ENCODE assay signal across 1 cellular context in genomic region chr1:182189535-182190066, GRCh38.
TF ChIP-seq lines count a peak whose summit lies in the region.

No MANE protein-coding gene starts in this region.

TF ChIP-seq in GM12878, 131 proteins besides CTCF, POLR2A, EP300 and RAD21 (continued from another document):
- TF ChIP-seq, protein P1, sequence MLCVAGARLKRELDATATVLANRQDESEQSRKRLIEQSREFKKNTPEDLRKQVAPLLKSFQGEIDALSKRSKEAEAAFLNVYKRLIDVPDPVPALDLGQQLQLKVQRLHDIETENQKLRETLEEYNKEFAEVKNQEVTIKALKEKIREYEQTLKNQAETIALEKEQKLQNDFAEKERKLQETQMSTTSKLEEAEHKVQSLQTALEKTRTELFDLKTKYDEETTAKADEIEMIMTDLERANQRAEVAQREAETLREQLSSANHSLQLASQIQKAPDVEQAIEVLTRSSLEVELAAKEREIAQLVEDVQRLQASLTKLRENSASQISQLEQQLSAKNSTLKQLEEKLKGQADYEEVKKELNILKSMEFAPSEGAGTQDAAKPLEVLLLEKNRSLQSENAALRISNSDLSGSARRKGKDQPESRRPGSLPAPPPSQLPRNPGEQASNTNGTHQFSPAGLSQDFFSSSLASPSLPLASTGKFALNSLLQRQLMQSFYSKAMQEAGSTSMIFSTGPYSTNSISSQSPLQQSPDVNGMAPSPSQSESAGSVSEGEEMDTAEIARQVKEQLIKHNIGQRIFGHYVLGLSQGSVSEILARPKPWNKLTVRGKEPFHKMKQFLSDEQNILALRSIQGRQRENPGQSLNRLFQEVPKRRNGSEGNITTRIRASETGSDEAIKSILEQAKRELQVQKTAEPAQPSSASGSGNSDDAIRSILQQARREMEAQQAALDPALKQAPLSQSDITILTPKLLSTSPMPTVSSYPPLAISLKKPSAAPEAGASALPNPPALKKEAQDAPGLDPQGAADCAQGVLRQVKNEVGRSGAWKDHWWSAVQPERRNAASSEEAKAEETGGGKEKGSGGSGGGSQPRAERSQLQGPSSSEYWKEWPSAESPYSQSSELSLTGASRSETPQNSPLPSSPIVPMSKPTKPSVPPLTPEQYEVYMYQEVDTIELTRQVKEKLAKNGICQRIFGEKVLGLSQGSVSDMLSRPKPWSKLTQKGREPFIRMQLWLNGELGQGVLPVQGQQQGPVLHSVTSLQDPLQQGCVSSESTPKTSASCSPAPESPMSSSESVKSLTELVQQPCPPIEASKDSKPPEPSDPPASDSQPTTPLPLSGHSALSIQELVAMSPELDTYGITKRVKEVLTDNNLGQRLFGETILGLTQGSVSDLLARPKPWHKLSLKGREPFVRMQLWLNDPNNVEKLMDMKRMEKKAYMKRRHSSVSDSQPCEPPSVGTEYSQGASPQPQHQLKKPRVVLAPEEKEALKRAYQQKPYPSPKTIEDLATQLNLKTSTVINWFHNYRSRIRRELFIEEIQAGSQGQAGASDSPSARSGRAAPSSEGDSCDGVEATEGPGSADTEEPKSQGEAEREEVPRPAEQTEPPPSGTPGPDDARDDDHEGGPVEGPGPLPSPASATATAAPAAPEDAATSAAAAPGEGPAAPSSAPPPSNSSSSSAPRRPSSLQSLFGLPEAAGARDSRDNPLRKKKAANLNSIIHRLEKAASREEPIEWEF (IDR thresholded peaks at IDR 0.05; ENCODE audit: insufficient replicate concordance, low read depth, low read length) = no peak
- TF ChIP-seq, protein P2, sequence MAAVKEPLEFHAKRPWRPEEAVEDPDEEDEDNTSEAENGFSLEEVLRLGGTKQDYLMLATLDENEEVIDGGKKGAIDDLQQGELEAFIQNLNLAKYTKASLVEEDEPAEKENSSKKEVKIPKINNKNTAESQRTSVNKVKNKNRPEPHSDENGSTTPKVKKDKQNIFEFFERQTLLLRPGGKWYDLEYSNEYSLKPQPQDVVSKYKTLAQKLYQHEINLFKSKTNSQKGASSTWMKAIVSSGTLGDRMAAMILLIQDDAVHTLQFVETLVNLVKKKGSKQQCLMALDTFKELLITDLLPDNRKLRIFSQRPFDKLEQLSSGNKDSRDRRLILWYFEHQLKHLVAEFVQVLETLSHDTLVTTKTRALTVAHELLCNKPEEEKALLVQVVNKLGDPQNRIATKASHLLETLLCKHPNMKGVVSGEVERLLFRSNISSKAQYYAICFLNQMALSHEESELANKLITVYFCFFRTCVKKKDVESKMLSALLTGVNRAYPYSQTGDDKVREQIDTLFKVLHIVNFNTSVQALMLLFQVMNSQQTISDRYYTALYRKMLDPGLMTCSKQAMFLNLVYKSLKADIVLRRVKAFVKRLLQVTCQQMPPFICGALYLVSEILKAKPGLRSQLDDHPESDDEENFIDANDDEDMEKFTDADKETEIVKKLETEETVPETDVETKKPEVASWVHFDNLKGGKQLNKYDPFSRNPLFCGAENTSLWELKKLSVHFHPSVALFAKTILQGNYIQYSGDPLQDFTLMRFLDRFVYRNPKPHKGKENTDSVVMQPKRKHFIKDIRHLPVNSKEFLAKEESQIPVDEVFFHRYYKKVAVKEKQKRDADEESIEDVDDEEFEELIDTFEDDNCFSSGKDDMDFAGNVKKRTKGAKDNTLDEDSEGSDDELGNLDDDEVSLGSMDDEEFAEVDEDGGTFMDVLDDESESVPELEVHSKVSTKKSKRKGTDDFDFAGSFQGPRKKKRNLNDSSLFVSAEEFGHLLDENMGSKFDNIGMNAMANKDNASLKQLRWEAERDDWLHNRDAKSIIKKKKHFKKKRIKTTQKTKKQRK (IDR thresholded peaks at IDR 0.05; ENCODE audit: low read depth, low read length) = no peak
- TF ChIP-seq BACH1 (IDR thresholded peaks at IDR 0.05; ENCODE audit: borderline replicate concordance) (no peak), JUNB (IDR thresholded peaks at IDR 0.05) (peak; percentile 51), NFYA (IDR thresholded peaks at IDR 0.05; ENCODE audit: borderline replicate concordance, low read depth, low read length) (no peak), PML (IDR thresholded peaks at IDR 0.05; ENCODE audit: low read length) (no peak), TARDBP (IDR thresholded peaks at IDR 0.05; ENCODE audit: borderline replicate concordance) (no peak), TCF7 (IDR thresholded peaks at IDR 0.05; ENCODE audit: borderline replicate concordance) (no peak), RUNX3 (IDR thresholded peaks at IDR 0.05; ENCODE audit: low read length) (peak; percentile 32; the same call in 1 of the 2 replicates), TCF3 (IDR thresholded peaks at IDR 0.05; ENCODE audit: borderline replicate concordance, insufficient read depth, low read depth, low read length) (no peak), SMAD1 (IDR thresholded peaks at IDR 0.05; ENCODE audit: low read depth, partially characterized antibody) (no peak), NFXL1 (IDR thresholded peaks at IDR 0.05; ENCODE audit: borderline replicate concordance) (no peak), MEF2A (IDR thresholded peaks at IDR 0.05; ENCODE audit: insufficient read depth, low read depth, low read length) (no peak), POLR2AphosphoS5 (IDR thresholded peaks at IDR 0.05; ENCODE audit: low read length) (no peak), YY1 (IDR thresholded peaks at IDR 0.05; ENCODE audit: low read depth, low read length) (no peak), SREBF2 (IDR thresholded peaks at IDR 0.05; ENCODE audit: low read length) (no peak), MTA2 (IDR thresholded peaks at IDR 0.05; ENCODE audit: low read depth) (0 out of 2 replicates have a peak, but pooled peaks have one; percentile 17), MEF2B (IDR thresholded peaks at IDR 0.05; ENCODE audit: partially characterized antibody, poor library complexity, severe bottlenecking) (no peak), MAX (IDR thresholded peaks at IDR 0.05; ENCODE audit: low read depth, low read length) (no peak), POU2F2 (IDR thresholded peaks at IDR 0.05; ENCODE audit: borderline replicate concordance, low read depth, low read length) (no peak), NFIC (IDR thresholded peaks at IDR 0.05; ENCODE audit: low read depth, low read length) (no peak), SP1 (IDR thresholded peaks at IDR 0.05; ENCODE audit: low read depth, low read length) (no peak), KLF5 (IDR thresholded peaks at IDR 0.05; ENCODE audit: partially characterized antibody) (no peak), JUND (IDR thresholded peaks at IDR 0.05; ENCODE audit: low read depth, low read length) (no peak), CBX5 (IDR thresholded peaks at IDR 0.05; ENCODE audit: low read depth) (no peak), CREM (IDR thresholded peaks at IDR 0.05; ENCODE audit: low read depth) (no peak), ZSCAN29 (IDR thresholded peaks at IDR 0.05) (no peak)
- TF ChIP-seq, protein P3, sequence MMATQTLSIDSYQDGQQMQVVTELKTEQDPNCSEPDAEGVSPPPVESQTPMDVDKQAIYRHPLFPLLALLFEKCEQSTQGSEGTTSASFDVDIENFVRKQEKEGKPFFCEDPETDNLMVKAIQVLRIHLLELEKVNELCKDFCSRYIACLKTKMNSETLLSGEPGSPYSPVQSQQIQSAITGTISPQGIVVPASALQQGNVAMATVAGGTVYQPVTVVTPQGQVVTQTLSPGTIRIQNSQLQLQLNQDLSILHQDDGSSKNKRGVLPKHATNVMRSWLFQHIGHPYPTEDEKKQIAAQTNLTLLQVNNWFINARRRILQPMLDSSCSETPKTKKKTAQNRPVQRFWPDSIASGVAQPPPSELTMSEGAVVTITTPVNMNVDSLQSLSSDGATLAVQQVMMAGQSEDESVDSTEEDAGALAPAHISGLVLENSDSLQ (IDR thresholded peaks at IDR 0.05) = no peak
- TF ChIP-seq, protein P4, sequence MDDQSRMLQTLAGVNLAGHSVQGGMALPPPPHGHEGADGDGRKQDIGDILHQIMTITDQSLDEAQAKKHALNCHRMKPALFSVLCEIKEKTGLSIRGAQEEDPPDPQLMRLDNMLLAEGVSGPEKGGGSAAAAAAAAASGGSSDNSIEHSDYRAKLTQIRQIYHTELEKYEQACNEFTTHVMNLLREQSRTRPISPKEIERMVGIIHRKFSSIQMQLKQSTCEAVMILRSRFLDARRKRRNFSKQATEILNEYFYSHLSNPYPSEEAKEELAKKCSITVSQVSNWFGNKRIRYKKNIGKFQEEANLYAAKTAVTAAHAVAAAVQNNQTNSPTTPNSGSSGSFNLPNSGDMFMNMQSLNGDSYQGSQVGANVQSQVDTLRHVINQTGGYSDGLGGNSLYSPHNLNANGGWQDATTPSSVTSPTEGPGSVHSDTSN (IDR thresholded peaks at IDR 0.05; ENCODE audit: insufficient replicate concordance, low read depth, low read length) = no peak
- TF ChIP-seq, protein P5, sequence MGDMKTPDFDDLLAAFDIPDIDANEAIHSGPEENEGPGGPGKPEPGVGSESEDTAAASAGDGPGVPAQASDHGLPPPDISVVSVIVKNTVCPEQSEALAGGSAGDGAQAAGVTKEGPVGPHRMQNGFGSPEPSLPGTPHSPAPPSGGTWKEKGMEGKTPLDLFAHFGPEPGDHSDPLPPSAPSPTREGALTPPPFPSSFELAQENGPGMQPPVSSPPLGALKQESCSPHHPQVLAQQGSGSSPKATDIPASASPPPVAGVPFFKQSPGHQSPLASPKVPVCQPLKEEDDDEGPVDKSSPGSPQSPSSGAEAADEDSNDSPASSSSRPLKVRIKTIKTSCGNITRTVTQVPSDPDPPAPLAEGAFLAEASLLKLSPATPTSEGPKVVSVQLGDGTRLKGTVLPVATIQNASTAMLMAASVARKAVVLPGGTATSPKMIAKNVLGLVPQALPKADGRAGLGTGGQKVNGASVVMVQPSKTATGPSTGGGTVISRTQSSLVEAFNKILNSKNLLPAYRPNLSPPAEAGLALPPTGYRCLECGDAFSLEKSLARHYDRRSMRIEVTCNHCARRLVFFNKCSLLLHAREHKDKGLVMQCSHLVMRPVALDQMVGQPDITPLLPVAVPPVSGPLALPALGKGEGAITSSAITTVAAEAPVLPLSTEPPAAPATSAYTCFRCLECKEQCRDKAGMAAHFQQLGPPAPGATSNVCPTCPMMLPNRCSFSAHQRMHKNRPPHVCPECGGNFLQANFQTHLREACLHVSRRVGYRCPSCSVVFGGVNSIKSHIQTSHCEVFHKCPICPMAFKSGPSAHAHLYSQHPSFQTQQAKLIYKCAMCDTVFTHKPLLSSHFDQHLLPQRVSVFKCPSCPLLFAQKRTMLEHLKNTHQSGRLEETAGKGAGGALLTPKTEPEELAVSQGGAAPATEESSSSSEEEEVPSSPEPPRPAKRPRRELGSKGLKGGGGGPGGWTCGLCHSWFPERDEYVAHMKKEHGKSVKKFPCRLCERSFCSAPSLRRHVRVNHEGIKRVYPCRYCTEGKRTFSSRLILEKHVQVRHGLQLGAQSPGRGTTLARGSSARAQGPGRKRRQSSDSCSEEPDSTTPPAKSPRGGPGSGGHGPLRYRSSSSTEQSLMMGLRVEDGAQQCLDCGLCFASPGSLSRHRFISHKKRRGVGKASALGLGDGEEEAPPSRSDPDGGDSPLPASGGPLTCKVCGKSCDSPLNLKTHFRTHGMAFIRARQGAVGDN (IDR thresholded peaks at IDR 0.05) = no peak
TF ChIP-seq in GM12878: peak in this region for 4.
